8 cellular contexts compared by ENCODE assay signal in genomic region chr4:82851902-82852750, GRCh38. TPM values are rescaled to one million over a fixed set of nuclear protein-coding genes. Genes with fewer than 3 reads are reported as not detected.
A peak's percentile ranks its signal among the peaks of the same experiment; 100 is the strongest.
DNase-seq lines count a peak whose midpoint lies in the region; ATAC-seq, FAIRE-seq and TF ChIP-seq lines count a peak whose summit lies in the region.

No MANE protein-coding gene starts in this region.

- peaks cover 22% of the 10 kb centered on the region for H4K20me1 ChIP-seq in hepatocyte (ENCODE audit: insufficient read depth, poor library complexity, severe bottlenecking)

- DNase-seq in CD14-positive monocyte (ENCODE audit: low spot score) (no peak), GM20000 (ENCODE audit: low spot score) (peak; percentile 9), hepatocyte (ENCODE audit: low spot score) (peak; percentile 28), GM12892 (ENCODE audit: insufficient read length) (no peak)
- no peak for DNase-seq in activated naive CD4-positive, alpha-beta T cell treated with anti-CD3 and anti-CD28 coated beads for 36 hours

- H3K4me2 ChIP-seq in hepatocyte, result no peak overlapping the region

- H3K9me3 Mint-ChIP-seq in CD14-positive monocyte, result no peaks in the 10 kb centered on the region
- H3K9me3 Mint-ChIP-seq in T-helper 1 cell treated with Interleukin-12 subunit alpha and Interleukin-12 subunit beta and Interleukin-4 antibody, amounts not matched to agents 30 μg/mL and 1 μg/mL, for 36 hours, result no peaks in the 10 kb centered on the region
- H3K9me3 Mint-ChIP-seq in activated naive CD4-positive, alpha-beta T cell treated with anti-CD3 and anti-CD28 coated beads for 36 hours, result no peaks in the 10 kb centered on the region

- TF ChIP-seq POLR2A in GM12892 (IDR thresholded peaks at IDR 0.05; ENCODE audit: low read depth, low read length), result no peak
- no peak for TF ChIP-seq POLR2A in GM18505 (IDR thresholded peaks at IDR 0.05; ENCODE audit: borderline replicate concordance, extremely low read depth, insufficient read depth, insufficient read length)

- ATAC-seq in GM18505 (IDR thresholded peaks at IDR 0.05; ENCODE audit: unreplicated experiment) (no peak), GM18907 (IDR thresholded peaks at IDR 0.05; ENCODE audit: unreplicated experiment) (no peak)

- intact Hi-C loops in CD14-positive monocyte (cut with micrococcal nuclease), result loop anchor here in 1 of 2 donors (10.0 kb wide), 1 partner anchor 53 kb away; the partner anchor contains the start of gene THAP9
- intact Hi-C loops in activated naive CD4-positive, alpha-beta T cell treated with anti-CD3 and anti-CD28 coated beads for 36 hours (cut with micrococcal nuclease), result loop anchor here (1.0 to 2.0 kb wide), 5 partner anchors 46 to 430 kb away; partner anchors contain the start of gene COPS4

- H3K4me3 Mint-ChIP-seq in CD14-positive monocyte, result no peak overlapping the region
- no peak overlapping the region for H3K4me3 Mint-ChIP-seq in T-helper 1 cell treated with Interleukin-12 subunit alpha and Interleukin-12 subunit beta and Interleukin-4 antibody, amounts not matched to agents 30 μg/mL and 1 μg/mL, for 36 hours
- no peak overlapping the region for H3K4me3 Mint-ChIP-seq in activated naive CD4-positive, alpha-beta T cell treated with anti-CD3 and anti-CD28 coated beads for 36 hours

- peaks cover 80 to 93% of the 10 kb centered on the region in 2 donors for H3K36me3 Mint-ChIP-seq in CD14-positive monocyte
- H3K36me3 Mint-ChIP-seq in T-helper 1 cell treated with Interleukin-12 subunit alpha and Interleukin-12 subunit beta and Interleukin-4 antibody, amounts not matched to agents 30 μg/mL and 1 μg/mL, for 36 hours (ENCODE audit: low read depth), result peaks cover 48% of the 10 kb centered on the region
- peaks cover 33% of the 10 kb centered on the region for H3K36me3 Mint-ChIP-seq in activated naive CD4-positive, alpha-beta T cell treated with anti-CD3 and anti-CD28 coated beads for 36 hours (ENCODE audit: low read depth)

- CTCF ChIA-PET in activated naive CD4-positive, alpha-beta T cell treated with anti-CD3 and anti-CD28 coated beads for 36 hours (lab: Charles Lee), result interaction anchor here (0.6 to 3.2 kb wide), 19 partner anchors 8 to 428 kb away, joined by 3 to 15 read pairs (median 3); partner anchors contain the start of genes COPS4, LIN54 and SEC31A

- no peak overlapping the region for H3K4me3 ChIP-seq in hepatocyte

- TF ChIP-seq CTCF in CD14-positive monocyte (IDR thresholded peaks at IDR 0.05), result peak; percentile 55
- peak; percentile 22 for TF ChIP-seq CTCF in GM20000 (IDR thresholded peaks at IDR 0.05; ENCODE audit: extremely low read depth, missing control alignments)
- TF ChIP-seq CTCF in hepatocyte (IDR thresholded peaks at IDR 0.05; ENCODE audit: poor library complexity), result peak; percentile 35

- H3K36me3 ChIP-seq in hepatocyte (replicated peaks; ENCODE audit: insufficient read depth, low read depth), result peaks cover 6% of the 10 kb centered on the region

- FAIRE-seq in GM12892 (lab: Jason Lieb, UNC), result no peak

- no peaks in the 10 kb centered on the region for H3K4me1 Mint-ChIP-seq in CD14-positive monocyte
- H3K4me1 Mint-ChIP-seq in T-helper 1 cell treated with Interleukin-12 subunit alpha and Interleukin-12 subunit beta and Interleukin-4 antibody, amounts not matched to agents 30 μg/mL and 1 μg/mL, for 36 hours (ENCODE audit: low read depth), result peaks cover 7% of the 10 kb centered on the region
- H3K4me1 Mint-ChIP-seq in activated naive CD4-positive, alpha-beta T cell treated with anti-CD3 and anti-CD28 coated beads for 36 hours (ENCODE audit: low read depth), result peaks cover 6% of the 10 kb centered on the region

- H3K79me2 ChIP-seq in hepatocyte, result peaks cover 42% of the 10 kb centered on the region

- H2AFZ ChIP-seq in hepatocyte, result no peak overlapping the region

- no peaks in the 10 kb centered on the region for H3K9me2 ChIP-seq in hepatocyte (replicated peaks; ENCODE audit: insufficient read depth)

- no peaks in the 10 kb centered on the region for H3K27me3 ChIP-seq in hepatocyte

- peak overlapping the region in 4 of 7 donors; percentile 31 to 71 (median 69) for H3K27ac Mint-ChIP-seq in CD14-positive monocyte
- H3K27ac Mint-ChIP-seq in T-helper 1 cell treated with Interleukin-12 subunit alpha and Interleukin-12 subunit beta and Interleukin-4 antibody, amounts not matched to agents 30 μg/mL and 1 μg/mL, for 36 hours, result peak overlapping the region; percentile 15
- H3K27ac Mint-ChIP-seq in activated naive CD4-positive, alpha-beta T cell treated with anti-CD3 and anti-CD28 coated beads for 36 hours, result no peak overlapping the region

- no peaks in the 10 kb centered on the region for H3K4me1 ChIP-seq in hepatocyte (ENCODE audit: insufficient read depth)

- no peaks in the 10 kb centered on the region for H3K27me3 Mint-ChIP-seq in CD14-positive monocyte (ENCODE audit: low read depth in 3 of 3)
- no peaks in the 10 kb centered on the region for H3K27me3 Mint-ChIP-seq in T-helper 1 cell treated with Interleukin-12 subunit alpha and Interleukin-12 subunit beta and Interleukin-4 antibody, amounts not matched to agents 30 μg/mL and 1 μg/mL, for 36 hours (ENCODE audit: low read depth)
- H3K27me3 Mint-ChIP-seq in activated naive CD4-positive, alpha-beta T cell treated with anti-CD3 and anti-CD28 coated beads for 36 hours (ENCODE audit: low read depth), result no peaks in the 10 kb centered on the region

- 91% methylated on average over 1 of the region's 1 CpG for WGBS in hepatocyte (ENCODE audit: low lambda C conversion rate, missing lambda C conversion rate)

- no peaks in the 10 kb centered on the region for H3K9me3 ChIP-seq in hepatocyte (ENCODE audit: low read depth)

- H3K27ac ChIP-seq in hepatocyte, result no peak overlapping the region

RNA-seq across cellular contexts. Expression of gene SEC31A, which starts 38.8 kb away (rescaled TPM):
- polyA plus RNA-seq in CD14-positive monocyte (100 to 1,000 TPM; 107 to 120 TPM), hepatocyte (226 and 243 TPM in 2 replicates)
- 306 and 312 TPM in 2 replicates for total RNA-seq in hepatocyte
- polyA plus RNA-seq in GM12892 (2012; ENCODE audit: missing spikeins), result 89.7 TPM
- total RNA-seq in activated naive CD4-positive, alpha-beta T cell treated with anti-CD3 and anti-CD28 coated beads for 36 hours, result 10 to 100 TPM; 85.1 to 85.7 TPM

RNA-seq across cellular contexts. Expression of gene THAP9, which starts 48.4 kb away (rescaled TPM):
- 1 to 10 TPM; 1.4 TPM for polyA plus RNA-seq in CD14-positive monocyte
- total RNA-seq in hepatocyte, result 12.5 and 14.0 TPM in 2 replicates
- polyA plus RNA-seq in hepatocyte, result 1.5 and 2.1 TPM in 2 replicates
- polyA plus RNA-seq in GM12892 (2012; ENCODE audit: missing spikeins), result 2.4 TPM
- 1 to 10 TPM; 2.7 to 3.3 TPM for total RNA-seq in activated naive CD4-positive, alpha-beta T cell treated with anti-CD3 and anti-CD28 coated beads for 36 hours

RNA-seq across cellular contexts. Expression of gene SCD5, which starts 53.5 kb away (rescaled TPM):
- polyA plus RNA-seq in CD14-positive monocyte (1 to 10 TPM in 1 of 2 donors, under 1 TPM in 1; 0.61 to 1.3 TPM), hepatocyte (5.3 and 6.4 TPM in 2 replicates)
- 14.7 and 19.2 TPM in 2 replicates for total RNA-seq in hepatocyte
- polyA plus RNA-seq in GM12892 (2012; ENCODE audit: missing spikeins), result 0.64 TPM
- under 1 TPM; 0.12 to 0.35 TPM for total RNA-seq in activated naive CD4-positive, alpha-beta T cell treated with anti-CD3 and anti-CD28 coated beads for 36 hours

Comparison
In these comparisons a context has a peak if more than half of its experiments do, and no peak if none do; other contexts are left out.
1. DNase-seq: peak in GM20000 (single experiment) and hepatocyte (single experiment); none in CD14-positive monocyte (single experiment), GM12892 (single experiment) and activated naive CD4-positive, alpha-beta T cell treated with anti-CD3 and anti-CD28 coated beads for 36 hours (single experiment).
2. RNA of gene SCD5, which starts 53.5 kb away (total RNA-seq): 14.7 to 19.2 TPM in hepatocyte; 0.12 to 0.35 TPM in activated naive CD4-positive, alpha-beta T cell treated with anti-CD3 and anti-CD28 coated beads for 36 hours; every median in the first group is over 10 times any median in the second.
3. Peak in every context shown above with its lines, with median percentiles within 50 percentile points of each other: CTCF ChIP-seq.